ENCODE assay signal across 8 cellular contexts in genomic region chr6:31734703-31735500, GRCh38. TPM values are rescaled to one million over a fixed set of nuclear protein-coding genes. Genes with fewer than 3 reads are reported as not detected.
DNase-seq lines count a peak whose midpoint lies in the region; ATAC-seq and TF ChIP-seq lines count a peak whose summit lies in the region.

No MANE protein-coding gene starts in this region.

- POLR2A ChIA-PET in WTC11 (lab: Charles Lee): interaction anchor here (0.6 to 2.5 kb wide), 6 partner anchors 21 to 158 kb away, joined by 3 to 7 read pairs (median 3); partner anchors contain the start of genes BAG6 and HSPA1B

- H3K4me3 ChIP-seq in Karpas-422 (ENCODE audit: low read length): peak overlapping the region; percentile 95
- peak overlapping the region; percentile 53 to 84 (median 80) for H3K4me3 ChIP-seq in liver (ENCODE audit: low read depth in 1 of 3, low read length in 3 of 3)

- peaks cover 35% of the 10 kb centered on the region for H3K79me2 ChIP-seq in Karpas-422 (ENCODE audit: low read length)

- H3K9ac ChIP-seq in Karpas-422 (ENCODE audit: low read length) (peak overlapping the region; percentile 97), liver (ENCODE audit: low read depth in 1 of 2, low read length in 2 of 2) (peak overlapping the region; percentile 87 to 98)

- ATAC-seq in WTC11 (peak; percentile 31), HG02981 (IDR thresholded peaks at IDR 0.05; ENCODE audit: unreplicated experiment) (no peak), HG03025 (IDR thresholded peaks at IDR 0.05; ENCODE audit: low FRiP score, unreplicated experiment) (no peak)
- peak; percentile 35 for ATAC-seq in stimulated activated memory B cell treated with anti-CD40 and anti-IgM and Interleukin-4, amounts not matched to agents 10 μg/mL and 1 μg/mL and 100 μg/mL, for 72 hours

- peak overlapping the region; percentile 93 for H3K4me3 Mint-ChIP-seq in WTC11
- peak overlapping the region; percentile 95 for H3K4me3 Mint-ChIP-seq in stimulated activated memory B cell treated with anti-CD40 and anti-IgM and Interleukin-4, amounts not matched to agents 10 μg/mL and 1 μg/mL and 100 μg/mL, for 72 hours

- no peaks in the 10 kb centered on the region for H3K9me3 Mint-ChIP-seq in WTC11
- H3K9me3 Mint-ChIP-seq in stimulated activated memory B cell treated with anti-CD40 and anti-IgM and Interleukin-4, amounts not matched to agents 10 μg/mL and 1 μg/mL and 100 μg/mL, for 72 hours: no peaks in the 10 kb centered on the region

- TF ChIP-seq POLR2A in GM15510 (IDR thresholded peaks at IDR 0.05; ENCODE audit: borderline replicate concordance, extremely low read depth, insufficient read length): peak; percentile 36

- H3K36me3 Mint-ChIP-seq in WTC11: peaks cover 27% of the 10 kb centered on the region
- H3K36me3 Mint-ChIP-seq in stimulated activated memory B cell treated with anti-CD40 and anti-IgM and Interleukin-4, amounts not matched to agents 10 μg/mL and 1 μg/mL and 100 μg/mL, for 72 hours: peaks cover 36% of the 10 kb centered on the region

- TF ChIP-seq CTCF in WTC11 (IDR thresholded peaks at IDR 0.05) (no peak), liver (IDR thresholded peaks at IDR 0.05; ENCODE audit: low read depth, low read length, missing input control) (no peak)

- H3K4me1 Mint-ChIP-seq in WTC11: peaks cover 43% of the 10 kb centered on the region
- H3K4me1 Mint-ChIP-seq in stimulated activated memory B cell treated with anti-CD40 and anti-IgM and Interleukin-4, amounts not matched to agents 10 μg/mL and 1 μg/mL and 100 μg/mL, for 72 hours: peaks cover 63% of the 10 kb centered on the region

- no peaks in the 10 kb centered on the region for H3K9me3 ChIP-seq in Karpas-422 (ENCODE audit: low read length)
- H3K9me3 ChIP-seq in liver (ENCODE audit: control insufficient read depth in 4 of 4, low read length in 3 of 4): no peaks in the 10 kb centered on the region

- H3K27ac ChIP-seq in Karpas-422 (ENCODE audit: low read length) (peak overlapping the region; percentile 90), cingulate gyrus (ENCODE audit: low read depth, low read length) (peak overlapping the region; percentile 88), liver (ENCODE audit: low read depth in 1 of 2, low read length in 2 of 2) (peak overlapping the region; percentile 90 to 96)

- H3K36me3 ChIP-seq in Karpas-422 (ENCODE audit: insufficient read depth, low read length): peaks cover 26% of the 10 kb centered on the region
- H3K36me3 ChIP-seq in liver (ENCODE audit: control insufficient read depth in 4 of 4, insufficient read depth in 3 of 4, low read depth in 1 of 4, low read length in 3 of 4): peaks cover 4 to 25% (median 20%) of the 10 kb centered on the region in 4 donors

- no peaks in the 10 kb centered on the region; the same call in 1 of the 2 replicates for H3K27me3 Mint-ChIP-seq in WTC11 (ENCODE audit: low read depth)
- no peaks in the 10 kb centered on the region for H3K27me3 Mint-ChIP-seq in stimulated activated memory B cell treated with anti-CD40 and anti-IgM and Interleukin-4, amounts not matched to agents 10 μg/mL and 1 μg/mL and 100 μg/mL, for 72 hours

- H4K20me1 ChIP-seq in Karpas-422 (ENCODE audit: insufficient read depth, low read depth, low read length): no peaks in the 10 kb centered on the region

- CTCF ChIA-PET in WTC11 (lab: Charles Lee): interaction anchor here (0.6 to 7.1 kb wide), 12 partner anchors 32 to 1315 kb away, joined by 3 to 62 read pairs (median 4); partner anchors contain the start of genes ABHD16A, LSM2 and LY6G5C

- DNase-seq in Karpas-422 (peak; percentile 73), WTC11 (ENCODE audit: low spot score) (no peak)

- 36% methylated on average over 22 of the region's 22 CpGs for WGBS in liver

- H3K4me2 ChIP-seq in Karpas-422 (ENCODE audit: low read depth, low read length, poor library complexity, severe bottlenecking): peak overlapping the region; percentile 89

- H3K4me1 ChIP-seq in Karpas-422 (ENCODE audit: low read length) (peaks cover 47% of the 10 kb centered on the region), liver (ENCODE audit: control insufficient read depth in 4 of 4, insufficient read depth in 4 of 4, low read length in 3 of 4) (peaks cover 17 to 58% (median 43%) of the 10 kb centered on the region in 4 donors)

- TF ChIP-seq RAD21 in liver (IDR thresholded peaks at IDR 0.05): no peak

- H2AFZ ChIP-seq in Karpas-422 (ENCODE audit: low read length): no peak overlapping the region

- H3K27me3 ChIP-seq in Karpas-422 (ENCODE audit: low read length) (no peaks in the 10 kb centered on the region), liver (ENCODE audit: control insufficient read depth in 4 of 4, insufficient read depth in 4 of 4, low read length in 3 of 4) (no peaks in the 10 kb centered on the region)

- no peaks in the 10 kb centered on the region for H3K9me2 ChIP-seq in Karpas-422 (replicated peaks; ENCODE audit: insufficient read depth, low read length)

- peak overlapping the region; percentile 80 for H3K27ac Mint-ChIP-seq in WTC11
- H3K27ac Mint-ChIP-seq in stimulated activated memory B cell treated with anti-CD40 and anti-IgM and Interleukin-4, amounts not matched to agents 10 μg/mL and 1 μg/mL and 100 μg/mL, for 72 hours: peak overlapping the region; percentile 90

TF ChIP-seq in WTC11, 78 proteins besides CTCF, POLR2A, EP300 and RAD21 (continues in another document):
- TF ChIP-seq, protein P1, sequence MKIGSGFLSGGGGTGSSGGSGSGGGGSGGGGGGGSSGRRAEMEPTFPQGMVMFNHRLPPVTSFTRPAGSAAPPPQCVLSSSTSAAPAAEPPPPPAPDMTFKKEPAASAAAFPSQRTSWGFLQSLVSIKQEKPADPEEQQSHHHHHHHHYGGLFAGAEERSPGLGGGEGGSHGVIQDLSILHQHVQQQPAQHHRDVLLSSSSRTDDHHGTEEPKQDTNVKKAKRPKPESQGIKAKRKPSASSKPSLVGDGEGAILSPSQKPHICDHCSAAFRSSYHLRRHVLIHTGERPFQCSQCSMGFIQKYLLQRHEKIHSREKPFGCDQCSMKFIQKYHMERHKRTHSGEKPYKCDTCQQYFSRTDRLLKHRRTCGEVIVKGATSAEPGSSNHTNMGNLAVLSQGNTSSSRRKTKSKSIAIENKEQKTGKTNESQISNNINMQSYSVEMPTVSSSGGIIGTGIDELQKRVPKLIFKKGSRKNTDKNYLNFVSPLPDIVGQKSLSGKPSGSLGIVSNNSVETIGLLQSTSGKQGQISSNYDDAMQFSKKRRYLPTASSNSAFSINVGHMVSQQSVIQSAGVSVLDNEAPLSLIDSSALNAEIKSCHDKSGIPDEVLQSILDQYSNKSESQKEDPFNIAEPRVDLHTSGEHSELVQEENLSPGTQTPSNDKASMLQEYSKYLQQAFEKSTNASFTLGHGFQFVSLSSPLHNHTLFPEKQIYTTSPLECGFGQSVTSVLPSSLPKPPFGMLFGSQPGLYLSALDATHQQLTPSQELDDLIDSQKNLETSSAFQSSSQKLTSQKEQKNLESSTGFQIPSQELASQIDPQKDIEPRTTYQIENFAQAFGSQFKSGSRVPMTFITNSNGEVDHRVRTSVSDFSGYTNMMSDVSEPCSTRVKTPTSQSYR (CRISPR knock-in tag; IDR thresholded peaks at IDR 0.05): peak; percentile 94; the same call in 1 of the 2 replicates
- TF ChIP-seq ZNF121 (CRISPR knock-in tag; IDR thresholded peaks at IDR 0.05): 0 out of 2 replicates have a peak, but pooled peaks have one; percentile 5

TF ChIP-seq in liver, 16 proteins besides CTCF, POLR2A, EP300 and RAD21:
- TF ChIP-seq FOXA1 (IDR thresholded peaks at IDR 0.05) (no peak), EGR1 (IDR thresholded peaks at IDR 0.05; ENCODE audit: low read depth in 2 of 2) (no peak), JUND (IDR thresholded peaks at IDR 0.05) (peak; percentile 49 to 65), HNF4G (IDR thresholded peaks at IDR 0.05) (no peak), ZBTB33 (IDR thresholded peaks at IDR 0.05) (no peak), GABPA (IDR thresholded peaks at IDR 0.05 in 1 of 2, conservative IDR thresholded peaks at IDR 0.05 in 1 of 2) (no peak)
- TF ChIP-seq, protein P2, sequence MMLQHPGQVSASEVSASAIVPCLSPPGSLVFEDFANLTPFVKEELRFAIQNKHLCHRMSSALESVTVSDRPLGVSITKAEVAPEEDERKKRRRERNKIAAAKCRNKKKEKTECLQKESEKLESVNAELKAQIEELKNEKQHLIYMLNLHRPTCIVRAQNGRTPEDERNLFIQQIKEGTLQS (IDR thresholded peaks at IDR 0.05): no peak
TF ChIP-seq in liver: peak in this region for 1.

RNA-seq across cellular contexts. Expression of gene CLIC1, which starts 1.4 kb away (rescaled TPM):
- total RNA-seq in Karpas-422 (2014; rRNA removed; shearing (Covaris generic); ENCODE audit: low replicate concordance): 385 and 405 TPM in 2 replicates
- 229 to 244 TPM (median 230 TPM) in 3 replicates for total RNA-seq in WTC11 (2021)
- total RNA-seq in liver: 100 to 1,000 TPM in 1 of 2 donors, 10 to 100 TPM in 1; 56.5 to 124 TPM
- polyA plus RNA-seq in liver: 10 to 100 TPM; 63.7 to 65.2 TPM

RNA-seq across cellular contexts. Expression of gene MSH5, which starts 4.9 kb away (rescaled TPM):
- 30.5 and 58.4 TPM in 2 replicates for total RNA-seq in Karpas-422 (2014; rRNA removed; shearing (Covaris generic); ENCODE audit: low replicate concordance)
- 43.1 to 62.3 TPM (median 56.1 TPM) in 3 replicates for total RNA-seq in WTC11 (2021)
- 1 to 10 TPM; 5.9 to 6.4 TPM for total RNA-seq in liver
- polyA plus RNA-seq in liver: 1 to 10 TPM; 1.2 to 2.2 TPM

RNA-seq across cellular contexts. Expression of gene DDAH2, which starts 5.8 kb away (rescaled TPM):
- total RNA-seq in Karpas-422 (2014; rRNA removed; shearing (Covaris generic); ENCODE audit: low replicate concordance): 13.3 and 24.0 TPM in 2 replicates
- total RNA-seq in WTC11 (2021) (62.2 to 67.3 TPM (median 65.8 TPM) in 3 replicates), liver (10 to 100 TPM; 23.8 to 31.4 TPM)
- polyA plus RNA-seq in liver: 10 to 100 TPM; 19.8 to 22.6 TPM

RNA-seq across cellular contexts. Expression of gene MPIG6B, which starts 11.7 kb away (rescaled TPM):
- total RNA-seq in Karpas-422 (2014; rRNA removed; shearing (Covaris generic); ENCODE audit: low replicate concordance): not detected in 2 replicates
- 0.09 to 0.11 TPM (median 0.11 TPM) in 3 replicates for total RNA-seq in WTC11 (2021)
- 10 to 100 TPM in 1 of 2 donors, under 1 TPM in 1; 0.08 to 10.7 TPM for total RNA-seq in liver
- polyA plus RNA-seq in liver: under 1 TPM; 0.15 to 0.33 TPM

RNA-seq across cellular contexts. Expression of gene LY6G6C, which starts 13.4 kb away (rescaled TPM):
- total RNA-seq in Karpas-422 (2014; rRNA removed; shearing (Covaris generic); ENCODE audit: low replicate concordance): not detected in 2 replicates
- 0.21 to 0.35 TPM in 2 of 3 replicates, not detected in the other for total RNA-seq in WTC11 (2021)
- not detected for total RNA-seq in liver
- not detected for polyA plus RNA-seq in liver

Comparison
In these comparisons a context has a peak if more than half of its experiments do, and no peak if none do; other contexts are left out.
1. ATAC-seq: peak in WTC11 (single experiment) and stimulated activated memory B cell treated with anti-CD40 and anti-IgM and Interleukin-4, amounts not matched to agents 10 μg/mL and 1 μg/mL and 100 μg/mL, for 72 hours (single experiment); none in HG02981 (single experiment) and HG03025 (single experiment).
2. Peak in every context shown above with its lines, with median percentiles within 50 percentile points of each other: H3K27ac ChIP-seq.